ENCODE assay signal across 17 cellular contexts in the genomic region with DNA sequence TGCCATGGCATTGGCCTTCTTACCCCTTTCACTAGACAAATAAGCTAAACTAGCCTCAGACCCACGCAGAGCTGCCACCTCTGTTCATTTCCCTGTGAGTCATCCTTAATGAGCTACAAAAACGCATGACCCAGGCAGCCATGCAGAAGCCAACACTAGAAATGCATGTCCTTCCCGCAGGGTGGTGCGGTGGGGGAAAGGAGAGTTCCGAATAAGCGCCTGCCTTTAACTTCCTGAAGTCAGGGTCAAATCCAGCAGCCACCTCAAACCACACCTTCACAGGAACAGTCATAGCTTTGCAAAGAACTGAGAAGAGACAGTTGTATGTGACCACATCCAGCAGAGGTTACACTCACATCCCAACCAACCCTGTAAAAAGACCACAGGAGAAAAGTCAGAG. TPM values are rescaled to one million over a fixed set of nuclear protein-coding genes. Genes with fewer than 3 reads are reported as not detected.
DNase-seq lines count a peak whose midpoint lies in the region; ATAC-seq and TF ChIP-seq lines count a peak whose summit lies in the region.
"Had no signal": no experiment of that assay in that cellular context is flagged by ENCODE, and none has a peak within 500 bp of the region (broad histone marks: within the 10 kb centered on the region; RNA-seq: fewer than 3 reads in every experiment).

No MANE protein-coding gene starts in this region.

- H3K27ac ChIP-seq in caudate nucleus (ENCODE audit: low read depth, low read length): no peak overlapping the region
- H3K27ac ChIP-seq: A549, body of pancreas, epithelial cell of prostate, upper lobe of left lung had no signal

- H3K9me3 Mint-ChIP-seq in activated CD8-positive, alpha-beta memory T cell treated with anti-CD3 and anti-CD28 coated beads, Interleukin-2, amount 10 ng/mL, durations not matched to agents 7 days and 5 days (ENCODE audit: low read depth): no peaks in the 10 kb centered on the region
- H3K9me3 Mint-ChIP-seq in endothelial cell (ENCODE audit: unreplicated experiment): no peaks in the 10 kb centered on the region
- H3K9me3 Mint-ChIP-seq: neural crest cell had no signal

- H3K4me1 Mint-ChIP-seq in activated CD8-positive, alpha-beta memory T cell treated with anti-CD3 and anti-CD28 coated beads, Interleukin-2, amount 10 ng/mL, durations not matched to agents 7 days and 5 days: peaks cover 76% of the 10 kb centered on the region
- no peaks in the 10 kb centered on the region for H3K4me1 Mint-ChIP-seq in endothelial cell (ENCODE audit: unreplicated experiment)
- H3K4me1 Mint-ChIP-seq: neural crest cell had no signal

- H3K36me3 Mint-ChIP-seq in activated CD8-positive, alpha-beta memory T cell treated with anti-CD3 and anti-CD28 coated beads, Interleukin-2, amount 10 ng/mL, durations not matched to agents 7 days and 5 days: no peaks in the 10 kb centered on the region
- no peaks in the 10 kb centered on the region for H3K36me3 Mint-ChIP-seq in endothelial cell (ENCODE audit: low read depth, unreplicated experiment)

- DNase-seq in activated CD4-positive, alpha-beta T cell treated with anti-CD3 and anti-CD28 coated beads for 48 hours: peak; percentile 83
- no peak for DNase-seq in activated CD4-positive, alpha-beta T cell treated with anti-CD3 and anti-CD28 coated beads for 1 hour
- peak; percentile 92 for DNase-seq in activated CD8-positive, alpha-beta memory T cell treated with anti-CD3 and anti-CD28 coated beads, Interleukin-2, amount 10 ng/mL, durations not matched to agents 7 days and 5 days
- DNase-seq in iris pigment epithelial cell (ENCODE audit: low read depth) (peak; percentile 17), endothelial cell (ENCODE audit: low spot score) (no peak), caudate nucleus (lab: John Stamatoyannopoulos, UW) (no peak), occipital lobe (lab: John Stamatoyannopoulos, UW) (no peak)
- DNase-seq in stimulated activated naive CD8-positive, alpha-beta T cell treated with anti-CD3 and anti-CD28 coated beads, Interleukin-15, Interleukin-2, amounts not matched to agents 100 U/mL and 50 U/mL, for 24 hours: peak; percentile 72
- DNase-seq: body of pancreas, DMS79 treated with DMSO at 0.1 percent for 48 hours, IMR-90, NCI-H2171, RPMI8226 had no signal

- H3K4me3 Mint-ChIP-seq in activated CD8-positive, alpha-beta memory T cell treated with anti-CD3 and anti-CD28 coated beads, Interleukin-2, amount 10 ng/mL, durations not matched to agents 7 days and 5 days: peak overlapping the region; percentile 11
- H3K4me3 Mint-ChIP-seq in endothelial cell (ENCODE audit: unreplicated experiment): no peak overlapping the region
- H3K4me3 Mint-ChIP-seq: neural crest cell had no signal

- peak overlapping the region; percentile 63 for H3K27ac Mint-ChIP-seq in activated CD8-positive, alpha-beta memory T cell treated with anti-CD3 and anti-CD28 coated beads, Interleukin-2, amount 10 ng/mL, durations not matched to agents 7 days and 5 days
- H3K27ac Mint-ChIP-seq in endothelial cell (ENCODE audit: unreplicated experiment): no peak overlapping the region

- no peaks in the 10 kb centered on the region for H3K27me3 Mint-ChIP-seq in activated CD8-positive, alpha-beta memory T cell treated with anti-CD3 and anti-CD28 coated beads, Interleukin-2, amount 10 ng/mL, durations not matched to agents 7 days and 5 days
- peaks cover 1% of the 10 kb centered on the region for H3K27me3 Mint-ChIP-seq in endothelial cell (ENCODE audit: unreplicated experiment)

- no peak for TF ChIP-seq CTCF in endothelial cell (IDR thresholded peaks at IDR 0.05; ENCODE audit: unreplicated experiment)

- peak; percentile 78 for ATAC-seq in activated CD8-positive, alpha-beta memory T cell treated with anti-CD3 and anti-CD28 coated beads, Interleukin-2, amount 10 ng/mL, durations not matched to agents 7 days and 5 days
- ATAC-seq in stimulated activated naive CD8-positive, alpha-beta T cell treated with anti-CD3 and anti-CD28 coated beads, Interleukin-15, Interleukin-2, amounts not matched to agents 100 U/mL and 50 U/mL, for 24 hours: peak; percentile 79
- ATAC-seq: A549, body of pancreas had no signal

- CTCF ChIA-PET in activated CD8-positive, alpha-beta memory T cell treated with anti-CD3 and anti-CD28 coated beads, Interleukin-2, amount 10 ng/mL, durations not matched to agents 7 days and 5 days (lab: Charles Lee): interaction anchor here (0.8 to 1.4 kb wide), 11 partner anchors 9 to 965 kb away, joined by 3 to 8 read pairs (median 4); no protein-coding TSS in a partner anchor

RNA-seq across cellular contexts. Expression of gene IRF4, which starts 40.4 kb away (rescaled TPM):
- total RNA-seq in activated CD8-positive, alpha-beta memory T cell treated with anti-CD3 and anti-CD28 coated beads, Interleukin-2, amount 10 ng/mL, durations not matched to agents 7 days and 5 days: 100 to 1,000 TPM; 184 to 254 TPM
- total RNA-seq in endothelial cell (ENCODE audit: unreplicated experiment) (not detected), occipital lobe (0.16 TPM)
- total RNA-seq: IMR-90 had no signal

Comparison
In these comparisons a context has a peak if more than half of its experiments do, and no peak if none do; other contexts are left out.
1. DNase-seq: peak in activated CD4-positive, alpha-beta T cell treated with anti-CD3 and anti-CD28 coated beads for 48 hours (single experiment), activated CD8-positive, alpha-beta memory T cell treated with anti-CD3 and anti-CD28 coated beads, Interleukin-2, amount 10 ng/mL, durations not matched to agents 7 days and 5 days (single experiment), iris pigment epithelial cell (single experiment) and stimulated activated naive CD8-positive, alpha-beta T cell treated with anti-CD3 and anti-CD28 coated beads, Interleukin-15, Interleukin-2, amounts not matched to agents 100 U/mL and 50 U/mL, for 24 hours (single experiment); none in activated CD4-positive, alpha-beta T cell treated with anti-CD3 and anti-CD28 coated beads for 1 hour (single experiment), endothelial cell (single experiment), caudate nucleus (0 of 61) and occipital lobe (single experiment).
2. RNA of gene IRF4, which starts 40.4 kb away (total RNA-seq): 184 to 254 TPM in activated CD8-positive, alpha-beta memory T cell treated with anti-CD3 and anti-CD28 coated beads, Interleukin-2, amount 10 ng/mL, durations not matched to agents 7 days and 5 days; not detected in endothelial cell (single experiment) and 0.16 TPM in occipital lobe (single experiment); every median in the first group is over 100 times any median in the second.